In genomic region chr1:42941640-42942330, GRCh38 we compare ENCODE assay signal across 8 cellular contexts. TPM values are rescaled to one million over a fixed set of nuclear protein-coding genes. Genes with fewer than 3 reads are reported as not detected.
A peak's percentile ranks its signal among the peaks of the same experiment; 100 is the strongest.
DNase-seq lines count a peak whose midpoint lies in the region; ATAC-seq and TF ChIP-seq lines count a peak whose summit lies in the region.

No MANE protein-coding gene starts in this region.

- POLR2A ChIA-PET in BJ (lab: Charles Lee): interaction anchor here (0.6 to 1.4 kb wide), 3 partner anchors 10 to 34 kb away, joined by 3 to 4 read pairs (median 4); no protein-coding TSS in a partner anchor

- no peak for ATAC-seq in HG02884 (IDR thresholded peaks at IDR 0.05; ENCODE audit: unreplicated experiment)

- no peak overlapping the region for H3K4me3 Mint-ChIP-seq in activated T-cell treated with anti-CD3 and anti-CD28 coated beads, Interleukin-2, amount 50 U/mL, for 24 hours

- H3K36me3 Mint-ChIP-seq in activated T-cell treated with anti-CD3 and anti-CD28 coated beads, Interleukin-2, amount 50 U/mL, for 24 hours (ENCODE audit: low read depth): peaks cover 99% of the 10 kb centered on the region

- peak overlapping the region; percentile 86 for H3K27ac Mint-ChIP-seq in activated T-cell treated with anti-CD3 and anti-CD28 coated beads, Interleukin-2, amount 50 U/mL, for 24 hours

- H3K36me3 ChIP-seq in BJ (ENCODE audit: control insufficient read depth, insufficient read depth, low read length): peaks cover 31% of the 10 kb centered on the region

- peak; percentile 86 for DNase-seq in BJ (ENCODE audit: low read depth)
- peak; percentile 93 for DNase-seq in LoVo (ENCODE audit: low spot score)
- no peak for DNase-seq in activated T-cell treated with anti-CD3 and anti-CD28 coated beads, Interleukin-2, amount 50 U/mL, for 24 hours
- peak; percentile 61 for DNase-seq in globus pallidus (ENCODE audit: low spot score)
- DNase-seq in posterior vena cava (ENCODE audit: low spot score): peak; percentile 91
- DNase-seq in central memory CD4-positive, alpha-beta T cell: no peak
- no peak for DNase-seq in NCI-H2171 (lab: John Stamatoyannopoulos, UW)

- H3K4me1 Mint-ChIP-seq in activated T-cell treated with anti-CD3 and anti-CD28 coated beads, Interleukin-2, amount 50 U/mL, for 24 hours (ENCODE audit: low read depth): peaks cover 98% of the 10 kb centered on the region

- TF ChIP-seq CTCF in BJ (IDR thresholded peaks at IDR 0.05; ENCODE audit: insufficient read depth, low read depth, low read length): no peak

- no peak overlapping the region for H3K4me3 ChIP-seq in BJ (ENCODE audit: low read depth, low read length)

- CTCF ChIA-PET in BJ (lab: Yijun Ruan, JAX): interaction anchor here (0.7 to 3.2 kb wide), 7 partner anchors 11 to 135 kb away, joined by 3 to 12 read pairs (median 3); no protein-coding TSS in a partner anchor

- H3K27me3 Mint-ChIP-seq in activated T-cell treated with anti-CD3 and anti-CD28 coated beads, Interleukin-2, amount 50 U/mL, for 24 hours: no peaks in the 10 kb centered on the region

- H3K9me3 Mint-ChIP-seq in activated T-cell treated with anti-CD3 and anti-CD28 coated beads, Interleukin-2, amount 50 U/mL, for 24 hours: no peaks in the 10 kb centered on the region

- intact Hi-C loops in posterior vena cava (cut with DNase I): no loop called here

- H3K27me3 ChIP-seq in BJ (ENCODE audit: control insufficient read depth, insufficient read depth, low read length): no peaks in the 10 kb centered on the region

RNA-seq across cellular contexts. Expression of gene SLC2A1, which starts 16.9 kb away (rescaled TPM):
- 100 and 193 TPM in 2 replicates for polyA plus RNA-seq in BJ (2011; rRNA removed)
- polyA minus RNA-seq in BJ (2011; rRNA and poly(A)+ RNA removed): 92.4 and 93.5 TPM in 2 replicates
- 10 to 100 TPM; 13.0 to 17.7 TPM for total RNA-seq in posterior vena cava

Comparison
In these comparisons a context has a peak if more than half of its experiments do, and no peak if none do; other contexts are left out.
1. DNase-seq: peak in BJ (single experiment), LoVo (single experiment), globus pallidus (single experiment) and posterior vena cava (single experiment); none in activated T-cell treated with anti-CD3 and anti-CD28 coated beads, Interleukin-2, amount 50 U/mL, for 24 hours (single experiment), central memory CD4-positive, alpha-beta T cell (single experiment) and NCI-H2171 (single experiment).